ENCODE assay signal across 1 cellular context in genomic region chr20:43537921-43538854, GRCh38.
TF ChIP-seq lines count a peak whose summit lies in the region.

No MANE protein-coding gene starts in this region.

TF ChIP-seq in H1, 55 proteins besides CTCF, POLR2A, EP300 and RAD21 (continued from another document):
- TF ChIP-seq CHD7 (IDR thresholded peaks at IDR 0.05; ENCODE audit: insufficient replicate concordance, low read length) (no peak), RFX5 (IDR thresholded peaks at IDR 0.05; ENCODE audit: borderline replicate concordance, low read depth, low read length) (no peak), ATF3 (IDR thresholded peaks at IDR 0.05; ENCODE audit: insufficient read depth, low read depth, low read length) (no peak), BCL11A (IDR thresholded peaks at IDR 0.05; ENCODE audit: low read depth in 2 of 2, low read length in 2 of 2) (no peak), KDM4A (IDR thresholded peaks at IDR 0.05; ENCODE audit: low read depth, low read length, severe bottlenecking) (no peak), SRF (IDR thresholded peaks at IDR 0.05; ENCODE audit: low read depth, low read length) (no peak), SIRT6 (IDR thresholded peaks at IDR 0.05; ENCODE audit: low read length) (no peak)
TF ChIP-seq in H1: peak in this region for 0.
